In the genomic region with DNA sequence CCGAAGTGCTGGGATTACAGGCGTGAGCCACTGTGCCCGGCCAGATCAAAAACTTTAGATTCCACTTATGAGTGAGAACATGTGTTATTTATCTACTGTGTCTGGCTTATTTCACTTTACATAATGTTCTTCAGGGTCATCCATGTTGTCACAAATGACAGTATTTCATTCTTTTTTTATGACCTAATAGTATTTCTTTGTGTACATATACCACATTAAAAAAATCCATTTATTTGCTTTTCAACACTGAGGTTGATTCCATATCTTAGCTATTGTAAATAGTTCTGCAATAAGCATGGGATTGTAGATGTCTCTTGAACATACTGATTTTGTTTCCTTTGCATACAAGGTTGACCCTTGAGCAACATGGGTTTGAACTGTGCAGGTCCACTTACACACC, we compare ENCODE assay signal across 1 cellular context.
TF ChIP-seq lines count a peak whose summit lies in the region.

No MANE protein-coding gene starts in this region.

TF ChIP-seq in HepG2, 621 proteins besides CTCF, POLR2A, EP300 and RAD21:
- peak; percentile 54; the same call in 1 of the 2 replicates for TF ChIP-seq FOXA3 (CRISPR knock-in tag; IDR thresholded peaks at IDR 0.05)
- 0 out of 2 replicates have a peak, but pooled peaks have one; percentile 38 for TF ChIP-seq HHEX (CRISPR knock-in tag; IDR thresholded peaks at IDR 0.05)
- TF ChIP-seq, protein P1, sequence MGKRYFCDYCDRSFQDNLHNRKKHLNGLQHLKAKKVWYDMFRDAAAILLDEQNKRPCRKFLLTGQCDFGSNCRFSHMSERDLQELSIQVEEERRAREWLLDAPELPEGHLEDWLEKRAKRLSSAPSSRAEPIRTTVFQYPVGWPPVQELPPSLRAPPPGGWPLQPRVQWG (CRISPR knock-in tag; IDR thresholded peaks at IDR 0.05; ENCODE audit: borderline replicate concordance, low read depth), result no peak
- TF ChIP-seq NFYB (CRISPR knock-in tag; IDR thresholded peaks at IDR 0.05), result no peak
- TF ChIP-seq ZNF773 (CRISPR knock-in tag; IDR thresholded peaks at IDR 0.05; ENCODE audit: borderline replicate concordance), result no peak
- TF ChIP-seq TBX3 (IDR thresholded peaks at IDR 0.05; ENCODE audit: borderline replicate concordance), result peak; percentile 20; the same call in 1 of the 2 replicates
- TF ChIP-seq, protein P2, sequence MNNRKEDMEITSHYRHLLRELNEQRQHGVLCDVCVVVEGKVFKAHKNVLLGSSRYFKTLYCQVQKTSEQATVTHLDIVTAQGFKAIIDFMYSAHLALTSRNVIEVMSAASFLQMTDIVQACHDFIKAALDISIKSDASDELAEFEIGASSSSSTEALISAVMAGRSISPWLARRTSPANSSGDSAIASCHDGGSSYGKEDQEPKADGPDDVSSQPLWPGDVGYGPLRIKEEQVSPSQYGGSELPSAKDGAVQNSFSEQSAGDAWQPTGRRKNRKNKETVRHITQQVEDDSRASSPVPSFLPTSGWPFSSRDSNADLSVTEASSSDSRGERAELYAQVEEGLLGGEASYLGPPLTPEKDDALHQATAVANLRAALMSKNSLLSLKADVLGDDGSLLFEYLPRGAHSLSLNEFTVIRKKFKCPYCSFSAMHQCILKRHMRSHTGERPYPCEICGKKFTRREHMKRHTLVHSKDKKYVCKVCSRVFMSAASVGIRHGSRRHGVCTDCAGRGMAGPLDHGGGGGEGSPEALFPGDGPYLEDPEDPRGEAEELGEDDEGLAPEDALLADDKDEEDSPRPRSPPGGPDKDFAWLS (CRISPR knock-in tag; IDR thresholded peaks at IDR 0.05; ENCODE audit: borderline replicate concordance), result no peak
- no peak for TF ChIP-seq ZNF772 (CRISPR knock-in tag; IDR thresholded peaks at IDR 0.05)
